In genomic region chr20:50107086-50107645, GRCh38 we compare ENCODE assay signal across 15 cellular contexts. TPM values are rescaled to one million over a fixed set of nuclear protein-coding genes. Genes with fewer than 3 reads are reported as not detected.
DNase-seq lines count a peak whose midpoint lies in the region; ATAC-seq, FAIRE-seq and TF ChIP-seq lines count a peak whose summit lies in the region.
"Had no signal": no experiment of that assay in that cellular context is flagged by ENCODE, and none has a peak within 500 bp of the region (broad histone marks: within the 10 kb centered on the region; RNA-seq: fewer than 3 reads in every experiment).

No MANE protein-coding gene starts in this region.

- H3F3A ChIP-seq in GM23248 (ENCODE audit: insufficient read depth) = peaks cover 74% of the 10 kb centered on the region

- H3K27ac ChIP-seq in left ventricle myocardium inferior (replicated peaks) = peak overlapping the region; percentile 57
- peak overlapping the region in 1 of 2 donors; percentile 25 for H3K27ac ChIP-seq in right atrium auricular region
- H3K27ac ChIP-seq in K562 (ENCODE audit: extremely low read depth, low read depth, low read length) = peak overlapping the region; percentile 31; the same call in 1 of the 3 replicates
- H3K27ac ChIP-seq in GM23248 = no peak overlapping the region
- H3K27ac ChIP-seq in body of pancreas = no peak overlapping the region
- H3K27ac ChIP-seq: neural progenitor cell had no signal

- BruUV-seq in K562 (replicated peaks; lab: Mats Ljungman, UMichigan) = no TSS peak

- no peak overlapping the region for H2AFZ ChIP-seq in K562 (ENCODE audit: low read depth, low read length)
- no peak overlapping the region for H2AFZ ChIP-seq in GM23248
- H2AFZ ChIP-seq: neural progenitor cell had no signal

- H3K9me2 ChIP-seq in GM23248 (ENCODE audit: insufficient read depth) = no peaks in the 10 kb centered on the region

- TF ChIP-seq POLR2A in K562 (conservative IDR thresholded peaks at IDR 0.05) = no peak
- no peak for TF ChIP-seq POLR2A in body of pancreas (IDR thresholded peaks at IDR 0.05)

- H3K27ac Mint-ChIP-seq in nephron progenitor cell = peak overlapping the region; percentile 94
- H3K27ac Mint-ChIP-seq: neural progenitor cell had no signal

- H3K9ac ChIP-seq in K562 (ENCODE audit: insufficient read depth in 1 of 2, low read depth in 2 of 2, low read length in 2 of 2) = no peak overlapping the region; a peak in 1 of 4 replicates
- H3K9ac ChIP-seq in GM23248 = no peak overlapping the region

- TF ChIP-seq CTCF in left ventricle myocardium inferior (IDR thresholded peaks at IDR 0.05; ENCODE audit: borderline replicate concordance) (no peak), right atrium auricular region (IDR thresholded peaks at IDR 0.05) (no peak), K562 (IDR thresholded peaks at IDR 0.05 in 2 of 3, conservative IDR thresholded peaks at IDR 0.05 in 1 of 3; ENCODE audit: insufficient read depth in 2 of 3, low read depth in 1 of 3, low read length in 3 of 3) (no peak), nephron progenitor cell (IDR thresholded peaks at IDR 0.05) (no peak), body of pancreas (IDR thresholded peaks at IDR 0.05) (no peak)

- CTCF ChIA-PET in K562 (lab: Yijun Ruan, JAX; ENCODE audit: low intra/inter-chr PET ratio) = no interaction called here

- ATAC-seq in K562 (no peak), body of pancreas (no peak), HG02678 (IDR thresholded peaks at IDR 0.05; ENCODE audit: unreplicated experiment) (no peak)

- H3K9me3 ChIP-seq in left ventricle myocardium inferior (replicated peaks) (no peaks in the 10 kb centered on the region), right atrium auricular region (no peaks in the 10 kb centered on the region), K562 (replicated peaks; ENCODE audit: control insufficient read depth, insufficient read depth, low read depth, low read length) (no peaks in the 10 kb centered on the region), GM23248 (ENCODE audit: low read depth) (no peaks in the 10 kb centered on the region), body of pancreas (no peaks in the 10 kb centered on the region)
- H3K9me3 ChIP-seq: adrenal gland had no signal

- peaks cover 45% of the 10 kb centered on the region for H3K36me3 Mint-ChIP-seq in nephron progenitor cell (ENCODE audit: low read depth)

- intact Hi-C loops in left ventricle myocardium inferior (cut with micrococcal nuclease) (no loop called here), K562 (cut with micrococcal nuclease) (no loop called here), body of pancreas (cut with DNase I) (no loop called here)

- H3K9me3 Mint-ChIP-seq in nephron progenitor cell = no peaks in the 10 kb centered on the region
- H3K9me3 Mint-ChIP-seq: dendritic cell treated with granulocyte-macrophage colony-stimulating factor and Interleukin-4, amounts not matched to agents 40 ng/mL and 50 ng/mL, for 4 days; neural progenitor cell had no signal

- H3K9me1 ChIP-seq in K562 (ENCODE audit: control insufficient read depth, insufficient read depth, low read length) = peaks cover 18% of the 10 kb centered on the region

- H3K27me3 ChIP-seq in left ventricle myocardium inferior (ENCODE audit: low read depth) = no peaks in the 10 kb centered on the region
- no peaks in the 10 kb centered on the region for H3K27me3 ChIP-seq in right atrium auricular region
- H3K27me3 ChIP-seq in K562 (ENCODE audit: control insufficient read depth in 2 of 2, insufficient read depth in 2 of 2, low read length in 2 of 2) = no peaks in the 10 kb centered on the region
- H3K27me3 ChIP-seq in GM23248 (replicated peaks; ENCODE audit: insufficient read depth) = no peaks in the 10 kb centered on the region
- no peaks in the 10 kb centered on the region for H3K27me3 ChIP-seq in body of pancreas
- H3K27me3 ChIP-seq: adrenal gland, neural progenitor cell had no signal

- H3K36me3 ChIP-seq in left ventricle myocardium inferior = no peaks in the 10 kb centered on the region
- H3K36me3 ChIP-seq in right atrium auricular region = no peaks in the 10 kb centered on the region
- peaks cover 51% of the 10 kb centered on the region for H3K36me3 ChIP-seq in K562 (ENCODE audit: control insufficient read depth, insufficient read depth, low read length)
- no peaks in the 10 kb centered on the region for H3K36me3 ChIP-seq in GM23248 (ENCODE audit: low read depth)
- no peaks in the 10 kb centered on the region for H3K36me3 ChIP-seq in body of pancreas (replicated peaks in 1 of 2; ENCODE audit: insufficient read depth in 1 of 2, low read depth in 2 of 2)
- H3K36me3 ChIP-seq: adrenal gland, neural progenitor cell had no signal

- H3K79me2 ChIP-seq in K562 (ENCODE audit: control insufficient read depth, insufficient read depth, low read length) (peaks cover 98% of the 10 kb centered on the region), GM23248 (ENCODE audit: insufficient read depth) (peaks cover 100% of the 10 kb centered on the region)

- H3K4me2 ChIP-seq in K562 (ENCODE audit: insufficient read depth, low read length) (no peak overlapping the region; the same call in 1 of the 2 replicates), GM23248 (ENCODE audit: unreplicated experiment) (no peak overlapping the region)
- H3K4me2 ChIP-seq: neural progenitor cell had no signal

- no peaks in the 10 kb centered on the region for H3K27me3 Mint-ChIP-seq in nephron progenitor cell (ENCODE audit: low read depth, poor library complexity)
- H3K27me3 Mint-ChIP-seq: dendritic cell treated with granulocyte-macrophage colony-stimulating factor and Interleukin-4, amounts not matched to agents 40 ng/mL and 50 ng/mL, for 4 days had no signal

- peaks cover 61% of the 10 kb centered on the region for H3K4me1 Mint-ChIP-seq in nephron progenitor cell

- no peak for TF ChIP-seq EP300 in K562 (IDR thresholded peaks at IDR 0.05; ENCODE audit: low read length)

- POLR2A ChIA-PET in K562 (lab: Yijun Ruan, JAX) = interaction anchor here (0.9 to 1.8 kb wide), 5 partner anchors 9 to 137 kb away, joined by 3 to 8 read pairs (median 5); partner anchors contain the start of gene SNAI1

- no peak for DNase-seq in left ventricle myocardium inferior
- no peak for DNase-seq in right atrium auricular region (ENCODE audit: low spot score)
- DNase-seq in K562 (ENCODE audit: extremely low read depth in 1 of 4, low spot score in 3 of 4) = no peak
- no peak for DNase-seq in nephron progenitor cell
- no peak for DNase-seq in cortex of kidney (lab: John Stamatoyannopoulos, UW)
- no peak for DNase-seq in GM23248
- no peak for DNase-seq in body of pancreas
- DNase-seq: DMS53, NCI-H2171 treated with DMSO at 0.1 percent for 48 hours, small intestine had no signal

- in situ Hi-C loops in K562 (cut with MboI) = no loop called here
- in situ Hi-C loops in GM23248 (cut with MboI) = no loop called here

- 75% methylated on average over 6 of the region's 6 CpGs for WGBS in K562 (ENCODE audit: insufficient coverage, low coverage, missing lambda C conversion rate)
- 88 to 91% methylated on average over 6 of the region's 6 CpGs for WGBS in GM23248 (ENCODE audit: low coverage in 1 of 2, low lambda C conversion rate in 2 of 2, missing lambda C conversion rate in 2 of 2), 2 experiments
- WGBS in body of pancreas, 2 donors = 79 to 80% methylated on average over 6 of the region's 6 CpGs

- no peak for FAIRE-seq in K562 (lab: Jason Lieb, UNC)
- FAIRE-seq: small intestine had no signal

- H3K4me3 ChIP-seq in left ventricle myocardium inferior (no peak overlapping the region), right atrium auricular region (no peak overlapping the region), K562 (no peak overlapping the region), GM23248 (no peak overlapping the region), body of pancreas (no peak overlapping the region)
- H3K4me3 ChIP-seq: adrenal gland, lung, neural progenitor cell had no signal

- peaks cover 61% of the 10 kb centered on the region for H4K20me1 ChIP-seq in K562 (replicated peaks; ENCODE audit: control insufficient read depth, insufficient read depth, low read length)
- H4K20me1 ChIP-seq in GM23248 (ENCODE audit: insufficient read depth) = peaks cover 31% of the 10 kb centered on the region

- TF ChIP-seq RAD21 in K562 (CRISPR knock-in tag; conservative IDR thresholded peaks at IDR 0.05 in 1 of 2, IDR thresholded peaks at IDR 0.05 in 1 of 2) = no peak

- H3K4me1 ChIP-seq in left ventricle myocardium inferior = peaks cover 94% of the 10 kb centered on the region
- peaks cover 0 to 69% of the 10 kb centered on the region in 2 donors for H3K4me1 ChIP-seq in right atrium auricular region
- H3K4me1 ChIP-seq in K562 (replicated peaks in 1 of 2; ENCODE audit: control insufficient read depth in 2 of 2, insufficient read depth in 2 of 2, low read length in 2 of 2) = peaks cover 27 to 62% of the 10 kb centered on the region in 2 experiments
- H3K4me1 ChIP-seq in GM23248 (ENCODE audit: insufficient read depth) = peaks cover 65% of the 10 kb centered on the region
- H3K4me1 ChIP-seq in body of pancreas = peaks cover 50% of the 10 kb centered on the region

- no peak overlapping the region for H3K4me3 Mint-ChIP-seq in nephron progenitor cell
- H3K4me3 Mint-ChIP-seq: dendritic cell treated with granulocyte-macrophage colony-stimulating factor and Interleukin-4, amounts not matched to agents 40 ng/mL and 50 ng/mL, for 4 days; neural progenitor cell had no signal

RNA-seq across cellular contexts. Expression of gene UBE2V1, which starts 5.8 kb away (rescaled TPM):
- 77.1 TPM for total RNA-seq in left ventricle myocardium inferior
- total RNA-seq in right atrium auricular region = 10 to 100 TPM; 61.2 to 70.2 TPM
- 218 and 364 TPM in 2 replicates for total RNA-seq in K562 (2011; cell fraction: chromatin; rRNA removed; ENCODE audit: low replicate concordance)
- 115 and 134 TPM in 2 replicates for total RNA-seq in K562 (2011; cell fraction: nucleolus; rRNA removed)
- 295 and 429 TPM in 2 replicates for total RNA-seq in K562 (2011; cell fraction: nucleoplasm; rRNA removed)
- total RNA-seq in K562 (2014; rRNA removed) = 62.8 and 94.6 TPM in 2 replicates
- 93.0 and 107 TPM in 2 replicates for total RNA-seq in K562 (2014; rRNA removed; fragmentation: Illumina TruSeq; extraction: Trizol)
- 93.5 and 94.9 TPM in 2 replicates for total RNA-seq in K562 (2015; rRNA removed; fragmentation: Illumina TruSeq; extraction: Trizol)
- 113 and 119 TPM in 2 replicates for total RNA-seq in K562 (2021)
- 112 and 129 TPM in 2 replicates for polyA plus RNA-seq in K562 (2011; rRNA removed)
- 77.3 and 148 TPM in 2 replicates for polyA plus RNA-seq in K562 (2011; cell fraction: cytosol; rRNA removed)
- 118 and 127 TPM in 2 replicates for polyA plus RNA-seq in K562 (2011; cell fraction: nucleus; rRNA removed)
- 139 and 160 TPM in 2 replicates for polyA plus RNA-seq in K562 (2012)
- polyA plus RNA-seq in K562 (2014; fragmentation: Illumina TruSeq; extraction: Trizol) = 237 and 271 TPM in 2 replicates
- polyA plus RNA-seq in K562 (2014; fragmentation: Nextera tagmentation; extraction: Ambion mirVana) = 100 to 1,000 TPM; 145 to 357 TPM
- 146 and 170 TPM in 2 replicates for polyA plus RNA-seq in K562 (2014; rRNA removed)
- 132 and 142 TPM in 2 replicates for polyA minus RNA-seq in K562 (2011; rRNA and poly(A)+ RNA removed)
- polyA minus RNA-seq in K562 (2011; cell fraction: cytosol; rRNA and poly(A)+ RNA removed) = 41.7 and 44.1 TPM in 2 replicates
- 67.2 and 111 TPM in 2 replicates for polyA minus RNA-seq in K562 (2011; cell fraction: nucleus; rRNA and poly(A)+ RNA removed)
- total RNA-seq in GM23248 (2014; rRNA removed; shearing (Covaris generic)) = 41.7 and 49.1 TPM in 2 replicates
- polyA plus RNA-seq in GM23248 (2016; fragmentation: Nextera tagmentation; extraction: Ambion mirVana) = 186 and 197 TPM in 2 replicates
- 10 to 100 TPM; 42.0 to 43.8 TPM for total RNA-seq in body of pancreas

RNA-seq across cellular contexts. Expression of gene PEDS1, which starts 46.4 kb away (rescaled TPM):
- total RNA-seq in left ventricle myocardium inferior (17.3 TPM), right atrium auricular region (10 to 100 TPM; 26.1 to 30.7 TPM), K562 (2014; rRNA removed) (32.8 and 43.9 TPM in 2 replicates), K562 (2014; rRNA removed; fragmentation: Illumina TruSeq; extraction: Trizol) (11.4 and 17.1 TPM in 2 replicates), K562 (2015; rRNA removed; fragmentation: Illumina TruSeq; extraction: Trizol) (24.7 and 24.9 TPM in 2 replicates), K562 (2021) (28.0 and 28.5 TPM in 2 replicates), body of pancreas (1 to 10 TPM; 9.1 to 9.6 TPM)
- total RNA-seq in K562 (2011; cell fraction: chromatin; rRNA removed; ENCODE audit: low replicate concordance) = 13.1 and 31.5 TPM in 2 replicates
- 28.4 and 33.9 TPM in 2 replicates for total RNA-seq in K562 (2011; cell fraction: nucleolus; rRNA removed)
- total RNA-seq in K562 (2011; cell fraction: nucleoplasm; rRNA removed) = 33.6 and 54.6 TPM in 2 replicates
- polyA plus RNA-seq in K562 (2011; rRNA removed) (23.6 and 53.8 TPM in 2 replicates), K562 (2014; fragmentation: Illumina TruSeq; extraction: Trizol) (38.5 and 40.3 TPM in 2 replicates), K562 (2014; fragmentation: Nextera tagmentation; extraction: Ambion mirVana) (1 to 10 TPM; 2.9 to 3.9 TPM), K562 (2014; rRNA removed) (24.2 and 29.4 TPM in 2 replicates), GM23248 (2016; fragmentation: Nextera tagmentation; extraction: Ambion mirVana) (53.9 and 54.0 TPM in 2 replicates)
- 65.7 and 87.4 TPM in 2 replicates for polyA plus RNA-seq in K562 (2011; cell fraction: cytosol; rRNA removed)
- polyA plus RNA-seq in K562 (2011; cell fraction: nucleus; rRNA removed) = 22.6 and 23.4 TPM in 2 replicates
- polyA plus RNA-seq in K562 (2012) = 24.6 and 36.8 TPM in 2 replicates
- 33.6 and 49.2 TPM in 2 replicates for polyA minus RNA-seq in K562 (2011; rRNA and poly(A)+ RNA removed)
- polyA minus RNA-seq in K562 (2011; cell fraction: cytosol; rRNA and poly(A)+ RNA removed) = 34.3 and 45.2 TPM in 2 replicates
- polyA minus RNA-seq in K562 (2011; cell fraction: nucleus; rRNA and poly(A)+ RNA removed) = 4.0 and 5.9 TPM in 2 replicates
- total RNA-seq in GM23248 (2014; rRNA removed; shearing (Covaris generic)) = 54.6 and 55.7 TPM in 2 replicates

Comparison
In these comparisons a context has a peak if more than half of its experiments do, and no peak if none do; other contexts are left out.
1. H3K27ac ChIP-seq: peak in left ventricle myocardium inferior (single experiment) and K562 (single experiment); none in GM23248 (single experiment) and body of pancreas (0 of 4).